ENCODE assay signal across 1 cellular context in the genomic region with DNA sequence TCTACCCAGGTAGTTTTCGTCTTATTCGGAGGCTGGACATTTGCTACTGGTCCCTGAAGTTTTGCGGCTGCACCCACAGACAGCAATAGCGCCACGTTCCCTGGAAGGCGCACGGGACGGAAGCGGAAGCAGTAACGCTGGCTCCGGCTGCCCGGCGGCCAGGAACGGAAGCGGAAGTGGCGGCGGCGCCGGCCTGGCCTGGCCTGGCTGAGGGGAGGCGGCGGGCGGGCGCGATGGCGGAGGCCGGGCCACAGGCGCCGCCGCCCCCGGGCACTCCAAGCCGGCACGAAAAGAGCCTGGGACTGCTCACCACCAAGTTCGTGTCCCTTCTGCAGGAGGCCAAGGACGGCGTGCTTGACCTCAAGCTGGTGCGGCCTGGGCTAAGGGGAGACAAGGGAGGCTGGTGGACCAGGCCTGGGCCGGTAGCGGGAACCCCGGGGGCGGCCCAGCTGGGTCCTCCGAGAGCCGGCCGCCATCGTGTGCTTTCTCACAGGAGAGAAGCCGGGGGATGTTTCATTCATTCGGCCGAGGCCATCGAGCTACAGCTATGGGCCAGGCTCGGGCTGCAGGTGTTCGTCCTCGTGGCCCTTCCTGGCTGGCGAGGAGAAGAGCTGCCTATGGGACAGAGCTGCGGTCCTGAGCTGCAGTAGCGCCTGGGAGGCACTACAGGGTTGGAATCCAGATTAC.
TF ChIP-seq lines count a peak whose summit lies in the region.

A gene with protein sequence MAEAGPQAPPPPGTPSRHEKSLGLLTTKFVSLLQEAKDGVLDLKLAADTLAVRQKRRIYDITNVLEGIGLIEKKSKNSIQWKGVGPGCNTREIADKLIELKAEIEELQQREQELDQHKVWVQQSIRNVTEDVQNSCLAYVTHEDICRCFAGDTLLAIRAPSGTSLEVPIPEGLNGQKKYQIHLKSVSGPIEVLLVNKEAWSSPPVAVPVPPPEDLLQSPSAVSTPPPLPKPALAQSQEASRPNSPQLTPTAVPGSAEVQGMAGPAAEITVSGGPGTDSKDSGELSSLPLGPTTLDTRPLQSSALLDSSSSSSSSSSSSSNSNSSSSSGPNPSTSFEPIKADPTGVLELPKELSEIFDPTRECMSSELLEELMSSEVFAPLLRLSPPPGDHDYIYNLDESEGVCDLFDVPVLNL (plus strand): TSS at position 161 of the 687 bp plus-strand sequence. CDS start 73 bp downstream, at position 234.

TF ChIP-seq in K562, 482 proteins besides CTCF, POLR2A, EP300 and RAD21 (continued from another document and continues in another):
- TF ChIP-seq, protein P1, sequence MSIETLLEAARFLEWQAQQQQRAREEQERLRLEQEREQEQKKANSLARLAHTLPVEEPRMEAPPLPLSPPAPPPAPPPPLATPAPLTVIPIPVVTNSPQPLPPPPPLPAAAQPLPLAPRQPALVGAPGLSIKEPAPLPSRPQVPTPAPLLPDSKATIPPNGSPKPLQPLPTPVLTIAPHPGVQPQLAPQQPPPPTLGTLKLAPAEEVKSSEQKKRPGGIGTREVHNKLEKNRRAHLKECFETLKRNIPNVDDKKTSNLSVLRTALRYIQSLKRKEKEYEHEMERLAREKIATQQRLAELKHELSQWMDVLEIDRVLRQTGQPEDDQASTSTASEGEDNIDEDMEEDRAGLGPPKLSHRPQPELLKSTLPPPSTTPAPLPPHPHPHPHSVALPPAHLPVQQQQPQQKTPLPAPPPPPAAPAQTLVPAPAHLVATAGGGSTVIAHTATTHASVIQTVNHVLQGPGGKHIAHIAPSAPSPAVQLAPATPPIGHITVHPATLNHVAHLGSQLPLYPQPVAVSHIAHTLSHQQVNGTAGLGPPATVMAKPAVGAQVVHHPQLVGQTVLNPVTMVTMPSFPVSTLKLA (conservative IDR thresholded peaks at IDR 0.05), result peak in 1 of 2 experiments; percentile 76; a peak in 3 of 4 replicates
- TF ChIP-seq CREM (IDR thresholded peaks at IDR 0.05; ENCODE audit: low read depth) (peak; percentile 83), TBP (optimal IDR thresholded peaks at IDR 0.05; ENCODE audit: low read depth, low read length) (no peak), NR2C1 (IDR thresholded peaks at IDR 0.05) (0 out of 2 replicates have a peak, but pooled peaks have one; percentile 15), NR2C1 (tag; IDR thresholded peaks at IDR 0.05) (peak; percentile 62; the same call in 1 of the 2 replicates), ZBTB8A (IDR thresholded peaks at IDR 0.05; ENCODE audit: partially characterized antibody) (no peak), TGIF2 (CRISPR knock-in tag; IDR thresholded peaks at IDR 0.05) (no peak), ZFP36 (IDR thresholded peaks at IDR 0.05; ENCODE audit: low read depth, low read length, partially characterized antibody) (peak; percentile 5), MCM5 (IDR thresholded peaks at IDR 0.05; ENCODE audit: low read depth) (no peak), PHF8 (IDR thresholded peaks at IDR 0.05; ENCODE audit: borderline replicate concordance, low read length) (peak; percentile 91; the same call in 1 of the 2 replicates), HNRNPUL1 (IDR thresholded peaks at IDR 0.05; ENCODE audit: low read length) (no peak), TCF7L2 (IDR thresholded peaks at IDR 0.05; ENCODE audit: low read depth, low read length) (no peak), RUNX1 (IDR thresholded peaks at IDR 0.05; ENCODE audit: low read depth) (no peak), SRF (CRISPR knock-in tag; IDR thresholded peaks at IDR 0.05) (0 out of 4 replicates have a peak, but pooled peaks of 1 of the 2 experiments have one; percentile 9), MAFK (IDR thresholded peaks at IDR 0.05; ENCODE audit: low read length) (no peak), ZNF75A (CRISPR knock-in tag; IDR thresholded peaks at IDR 0.05) (no peak), IFI16 (CRISPR knock-in tag; IDR thresholded peaks at IDR 0.05) (no peak), ZFPM2 (CRISPR knock-in tag; IDR thresholded peaks at IDR 0.05) (no peak), FOXJ3 (CRISPR knock-in tag; IDR thresholded peaks at IDR 0.05) (no peak), TBL1XR1 (IDR thresholded peaks at IDR 0.05; ENCODE audit: low read length in 2 of 2) (peak; percentile 18 to 62; a peak in 1 of 4 replicates), STAT5A (IDR thresholded peaks at IDR 0.05; ENCODE audit: borderline replicate concordance, low read length) (no peak), EGR1 (conservative IDR thresholded peaks at IDR 0.05) (peak; percentile 48), HOXB6 (CRISPR knock-in tag; IDR thresholded peaks at IDR 0.05; ENCODE audit: borderline replicate concordance) (no peak), NFRKB (IDR thresholded peaks at IDR 0.05; ENCODE audit: low read depth) (no peak), MEIS2 (IDR thresholded peaks at IDR 0.05; ENCODE audit: partially characterized antibody) (no peak), PTBP1 (IDR thresholded peaks at IDR 0.05; ENCODE audit: low read depth, low read length) (no peak), CBFA2T3 (IDR thresholded peaks at IDR 0.05) (no peak), ELF1 (tag; IDR thresholded peaks at IDR 0.05) (peak; percentile 97), ZNF23 (CRISPR knock-in tag; IDR thresholded peaks at IDR 0.05) (no peak), BRCA1 (IDR thresholded peaks at IDR 0.05) (no peak), BRCA1 (CRISPR knock-in tag; IDR thresholded peaks at IDR 0.05) (no peak), HIVEP1 (CRISPR knock-in tag; IDR thresholded peaks at IDR 0.05) (0 out of 2 replicates have a peak, but pooled peaks have one; percentile 46), NR3C1 (CRISPR knock-in tag; IDR thresholded peaks at IDR 0.05) (no peak), FOXM1 (IDR thresholded peaks at IDR 0.05; ENCODE audit: low read depth) (no peak), FOXM1 (CRISPR knock-in tag; IDR thresholded peaks at IDR 0.05; ENCODE audit: low read depth) (no peak), POLR2B (IDR thresholded peaks at IDR 0.05; ENCODE audit: low read depth, partially characterized antibody) (no peak), ZNF431 (CRISPR knock-in tag; IDR thresholded peaks at IDR 0.05) (no peak), TFAM (CRISPR knock-in tag; conservative IDR thresholded peaks at IDR 0.05) (no peak), NBN (IDR thresholded peaks at IDR 0.05; ENCODE audit: low read depth) (no peak), SMARCA4 (IDR thresholded peaks at IDR 0.05) (no peak), SIN3B (IDR thresholded peaks at IDR 0.05; ENCODE audit: low read depth) (peak; percentile 87)
- TF ChIP-seq, protein P2, sequence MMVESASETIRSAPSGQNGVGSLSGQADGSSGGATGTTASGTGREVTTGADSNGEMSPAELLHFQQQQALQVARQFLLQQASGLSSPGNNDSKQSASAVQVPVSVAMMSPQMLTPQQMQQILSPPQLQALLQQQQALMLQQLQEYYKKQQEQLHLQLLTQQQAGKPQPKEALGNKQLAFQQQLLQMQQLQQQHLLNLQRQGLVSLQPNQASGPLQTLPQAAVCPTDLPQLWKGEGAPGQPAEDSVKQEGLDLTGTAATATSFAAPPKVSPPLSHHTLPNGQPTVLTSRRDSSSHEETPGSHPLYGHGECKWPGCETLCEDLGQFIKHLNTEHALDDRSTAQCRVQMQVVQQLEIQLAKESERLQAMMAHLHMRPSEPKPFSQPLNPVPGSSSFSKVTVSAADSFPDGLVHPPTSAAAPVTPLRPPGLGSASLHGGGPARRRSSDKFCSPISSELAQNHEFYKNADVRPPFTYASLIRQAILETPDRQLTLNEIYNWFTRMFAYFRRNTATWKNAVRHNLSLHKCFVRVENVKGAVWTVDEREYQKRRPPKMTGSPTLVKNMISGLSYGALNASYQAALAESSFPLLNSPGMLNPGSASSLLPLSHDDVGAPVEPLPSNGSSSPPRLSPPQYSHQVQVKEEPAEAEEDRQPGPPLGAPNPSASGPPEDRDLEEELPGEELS (CRISPR knock-in tag; IDR thresholded peaks at IDR 0.05; ENCODE audit: borderline replicate concordance), result no peak
- TF ChIP-seq, protein P3, sequence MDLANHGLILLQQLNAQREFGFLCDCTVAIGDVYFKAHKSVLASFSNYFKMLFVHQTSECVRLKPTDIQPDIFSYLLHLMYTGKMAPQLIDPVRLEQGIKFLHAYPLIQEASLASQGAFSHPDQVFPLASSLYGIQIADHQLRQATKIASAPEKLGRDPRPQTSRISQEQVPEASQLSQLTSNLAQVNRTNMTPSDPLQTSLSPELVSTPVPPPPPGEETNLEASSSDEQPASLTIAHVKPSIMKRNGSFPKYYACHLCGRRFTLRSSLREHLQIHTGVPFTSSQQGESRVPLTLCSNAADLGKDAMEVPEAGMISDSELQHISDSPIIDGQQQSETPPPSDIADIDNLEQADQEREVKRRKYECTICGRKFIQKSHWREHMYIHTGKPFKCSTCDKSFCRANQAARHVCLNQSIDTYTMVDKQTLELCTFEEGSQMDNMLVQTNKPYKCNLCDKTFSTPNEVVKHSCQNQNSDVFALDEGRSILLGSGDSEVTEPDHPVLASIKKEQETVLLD (IDR thresholded peaks at IDR 0.05), result no peak
- TF ChIP-seq, protein P4, sequence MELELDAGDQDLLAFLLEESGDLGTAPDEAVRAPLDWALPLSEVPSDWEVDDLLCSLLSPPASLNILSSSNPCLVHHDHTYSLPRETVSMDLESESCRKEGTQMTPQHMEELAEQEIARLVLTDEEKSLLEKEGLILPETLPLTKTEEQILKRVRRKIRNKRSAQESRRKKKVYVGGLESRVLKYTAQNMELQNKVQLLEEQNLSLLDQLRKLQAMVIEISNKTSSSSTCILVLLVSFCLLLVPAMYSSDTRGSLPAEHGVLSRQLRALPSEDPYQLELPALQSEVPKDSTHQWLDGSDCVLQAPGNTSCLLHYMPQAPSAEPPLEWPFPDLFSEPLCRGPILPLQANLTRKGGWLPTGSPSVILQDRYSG (tag; conservative IDR thresholded peaks at IDR 0.05; ENCODE audit: low read depth), result no peak
- TF ChIP-seq, protein P5, sequence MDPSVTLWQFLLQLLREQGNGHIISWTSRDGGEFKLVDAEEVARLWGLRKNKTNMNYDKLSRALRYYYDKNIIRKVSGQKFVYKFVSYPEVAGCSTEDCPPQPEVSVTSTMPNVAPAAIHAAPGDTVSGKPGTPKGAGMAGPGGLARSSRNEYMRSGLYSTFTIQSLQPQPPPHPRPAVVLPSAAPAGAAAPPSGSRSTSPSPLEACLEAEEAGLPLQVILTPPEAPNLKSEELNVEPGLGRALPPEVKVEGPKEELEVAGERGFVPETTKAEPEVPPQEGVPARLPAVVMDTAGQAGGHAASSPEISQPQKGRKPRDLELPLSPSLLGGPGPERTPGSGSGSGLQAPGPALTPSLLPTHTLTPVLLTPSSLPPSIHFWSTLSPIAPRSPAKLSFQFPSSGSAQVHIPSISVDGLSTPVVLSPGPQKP (CRISPR knock-in tag; IDR thresholded peaks at IDR 0.05), result no peak
- TF ChIP-seq, protein P6, sequence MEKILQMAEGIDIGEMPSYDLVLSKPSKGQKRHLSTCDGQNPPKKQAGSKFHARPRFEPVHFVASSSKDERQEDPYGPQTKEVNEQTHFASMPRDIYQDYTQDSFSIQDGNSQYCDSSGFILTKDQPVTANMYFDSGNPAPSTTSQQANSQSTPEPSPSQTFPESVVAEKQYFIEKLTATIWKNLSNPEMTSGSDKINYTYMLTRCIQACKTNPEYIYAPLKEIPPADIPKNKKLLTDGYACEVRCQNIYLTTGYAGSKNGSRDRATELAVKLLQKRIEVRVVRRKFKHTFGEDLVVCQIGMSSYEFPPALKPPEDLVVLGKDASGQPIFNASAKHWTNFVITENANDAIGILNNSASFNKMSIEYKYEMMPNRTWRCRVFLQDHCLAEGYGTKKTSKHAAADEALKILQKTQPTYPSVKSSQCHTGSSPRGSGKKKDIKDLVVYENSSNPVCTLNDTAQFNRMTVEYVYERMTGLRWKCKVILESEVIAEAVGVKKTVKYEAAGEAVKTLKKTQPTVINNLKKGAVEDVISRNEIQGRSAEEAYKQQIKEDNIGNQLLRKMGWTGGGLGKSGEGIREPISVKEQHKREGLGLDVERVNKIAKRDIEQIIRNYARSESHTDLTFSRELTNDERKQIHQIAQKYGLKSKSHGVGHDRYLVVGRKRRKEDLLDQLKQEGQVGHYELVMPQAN (IDR thresholded peaks at IDR 0.05; ENCODE audit: borderline replicate concordance), result peak; percentile 79
- TF ChIP-seq, protein P7, sequence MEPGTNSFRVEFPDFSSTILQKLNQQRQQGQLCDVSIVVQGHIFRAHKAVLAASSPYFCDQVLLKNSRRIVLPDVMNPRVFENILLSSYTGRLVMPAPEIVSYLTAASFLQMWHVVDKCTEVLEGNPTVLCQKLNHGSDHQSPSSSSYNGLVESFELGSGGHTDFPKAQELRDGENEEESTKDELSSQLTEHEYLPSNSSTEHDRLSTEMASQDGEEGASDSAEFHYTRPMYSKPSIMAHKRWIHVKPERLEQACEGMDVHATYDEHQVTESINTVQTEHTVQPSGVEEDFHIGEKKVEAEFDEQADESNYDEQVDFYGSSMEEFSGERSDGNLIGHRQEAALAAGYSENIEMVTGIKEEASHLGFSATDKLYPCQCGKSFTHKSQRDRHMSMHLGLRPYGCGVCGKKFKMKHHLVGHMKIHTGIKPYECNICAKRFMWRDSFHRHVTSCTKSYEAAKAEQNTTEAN (CRISPR knock-in tag; IDR thresholded peaks at IDR 0.05), result 0 out of 2 replicates have a peak, but pooled peaks have one; percentile 35
- TF ChIP-seq, protein P8, sequence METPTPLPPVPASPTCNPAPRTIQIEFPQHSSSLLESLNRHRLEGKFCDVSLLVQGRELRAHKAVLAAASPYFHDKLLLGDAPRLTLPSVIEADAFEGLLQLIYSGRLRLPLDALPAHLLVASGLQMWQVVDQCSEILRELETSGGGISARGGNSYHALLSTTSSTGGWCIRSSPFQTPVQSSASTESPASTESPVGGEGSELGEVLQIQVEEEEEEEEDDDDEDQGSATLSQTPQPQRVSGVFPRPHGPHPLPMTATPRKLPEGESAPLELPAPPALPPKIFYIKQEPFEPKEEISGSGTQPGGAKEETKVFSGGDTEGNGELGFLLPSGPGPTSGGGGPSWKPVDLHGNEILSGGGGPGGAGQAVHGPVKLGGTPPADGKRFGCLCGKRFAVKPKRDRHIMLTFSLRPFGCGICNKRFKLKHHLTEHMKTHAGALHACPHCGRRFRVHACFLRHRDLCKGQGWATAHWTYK (CRISPR knock-in tag; IDR thresholded peaks at IDR 0.05), result peak; percentile 63; the same call in 1 of the 2 replicates
- TF ChIP-seq, protein P9, sequence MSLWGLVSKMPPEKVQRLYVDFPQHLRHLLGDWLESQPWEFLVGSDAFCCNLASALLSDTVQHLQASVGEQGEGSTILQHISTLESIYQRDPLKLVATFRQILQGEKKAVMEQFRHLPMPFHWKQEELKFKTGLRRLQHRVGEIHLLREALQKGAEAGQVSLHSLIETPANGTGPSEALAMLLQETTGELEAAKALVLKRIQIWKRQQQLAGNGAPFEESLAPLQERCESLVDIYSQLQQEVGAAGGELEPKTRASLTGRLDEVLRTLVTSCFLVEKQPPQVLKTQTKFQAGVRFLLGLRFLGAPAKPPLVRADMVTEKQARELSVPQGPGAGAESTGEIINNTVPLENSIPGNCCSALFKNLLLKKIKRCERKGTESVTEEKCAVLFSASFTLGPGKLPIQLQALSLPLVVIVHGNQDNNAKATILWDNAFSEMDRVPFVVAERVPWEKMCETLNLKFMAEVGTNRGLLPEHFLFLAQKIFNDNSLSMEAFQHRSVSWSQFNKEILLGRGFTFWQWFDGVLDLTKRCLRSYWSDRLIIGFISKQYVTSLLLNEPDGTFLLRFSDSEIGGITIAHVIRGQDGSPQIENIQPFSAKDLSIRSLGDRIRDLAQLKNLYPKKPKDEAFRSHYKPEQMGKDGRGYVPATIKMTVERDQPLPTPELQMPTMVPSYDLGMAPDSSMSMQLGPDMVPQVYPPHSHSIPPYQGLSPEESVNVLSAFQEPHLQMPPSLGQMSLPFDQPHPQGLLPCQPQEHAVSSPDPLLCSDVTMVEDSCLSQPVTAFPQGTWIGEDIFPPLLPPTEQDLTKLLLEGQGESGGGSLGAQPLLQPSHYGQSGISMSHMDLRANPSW (CRISPR knock-in tag; IDR thresholded peaks at IDR 0.05), result no peak
